ENCODE assay signal across 33 cellular contexts in the genomic region with DNA sequence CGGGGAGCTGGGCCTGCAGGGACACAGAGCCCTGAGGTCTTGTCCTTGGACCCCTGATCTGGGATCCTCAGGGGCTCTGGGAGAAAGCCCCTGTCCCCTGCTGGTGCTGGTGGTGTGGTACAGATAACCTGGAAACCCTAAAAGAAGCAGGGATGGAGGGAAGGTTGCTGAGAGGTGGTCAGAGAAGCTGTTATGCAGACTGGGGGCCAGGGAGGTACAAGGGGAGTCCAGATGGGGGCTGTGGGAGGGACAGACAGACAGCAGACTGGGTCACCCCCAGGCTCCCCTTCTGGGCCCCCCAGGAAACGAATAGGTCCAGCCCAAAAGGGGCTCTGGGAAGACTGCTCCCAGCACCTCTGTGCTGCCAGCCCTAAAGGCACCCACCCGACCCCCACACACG.
"Had no signal": no experiment of that assay in that cellular context is flagged by ENCODE, and none has a peak within 500 bp of the region (broad histone marks: within the 10 kb centered on the region; RNA-seq: fewer than 3 reads in every experiment).

No MANE protein-coding gene starts in this region.

- H3K9me3 ChIP-seq: adrenal gland, body of pancreas had no signal

- H3K4me1 ChIP-seq: adrenal gland, body of pancreas had no signal

- H3K4me1 Mint-ChIP-seq: activated B cell treated with CpG ODN at 0.5 μM for 24 hours; activated CD8-positive, alpha-beta memory T cell treated with anti-CD3 and anti-CD28 coated beads, Interleukin-2, amount 10 ng/mL, durations not matched to agents 7 days and 5 days; activated naive CD4-positive, alpha-beta T cell treated with anti-CD3 and anti-CD28 coated beads, Interleukin-2, amount 50 U/mL, for 24 hours; activated naive CD8-positive, alpha-beta T cell treated with anti-CD3 and anti-CD28 coated beads for 36 hours; activated naive CD8-positive, alpha-beta T cell treated with anti-CD3 and anti-CD28 coated beads, Interleukin-2, amount 50 U/mL, for 24 hours; T-cell had no signal

- H3K27ac ChIP-seq: adrenal gland, body of pancreas, WERI-Rb-1 had no signal

- H3K27ac Mint-ChIP-seq: activated B cell treated with CpG ODN at 0.5 μM for 24 hours; activated CD4-positive, alpha-beta memory T cell treated with anti-CD3 and anti-CD28 coated beads for 36 hours; activated CD8-positive, alpha-beta memory T cell treated with anti-CD3 and anti-CD28 coated beads, Interleukin-2, amount 10 ng/mL, durations not matched to agents 7 days and 5 days; activated CD8-positive, alpha-beta T cell treated with anti-CD3 and anti-CD28 coated beads, Interleukin-2, amount 10 ng/mL, durations not matched to agents 7 days and 5 days; activated naive CD4-positive, alpha-beta T cell treated with anti-CD3 and anti-CD28 coated beads for 36 hours; activated naive CD4-positive, alpha-beta T cell treated with anti-CD3 and anti-CD28 coated beads, Interleukin-2, amount 50 U/mL, for 24 hours; activated naive CD8-positive, alpha-beta T cell treated with anti-CD3 and anti-CD28 coated beads for 36 hours; activated naive CD8-positive, alpha-beta T cell treated with anti-CD3 and anti-CD28 coated beads, Interleukin-2, amount 50 U/mL, for 24 hours; activated T-helper 1 cell treated with anti-CD3 and anti-CD28 coated beads, Interleukin-12 subunit alpha, Interleukin-12 subunit beta, Interleukin-2, Interleukin-4 antibody, amounts not matched to agents 30 ng/mL and 10 ng/mL and 1 ng/mL, durations not matched to agents 14 hours and 24 hours and 36 hours; activated T-helper 2 cell treated with anti-CD3 and anti-CD28 coated beads, Interferon-gamma antibody, Interleukin-2, Interleukin-4, amounts not matched to agents 10 μg/mL and 5 μg/mL and 100 μg/mL, durations not matched to agents 14 hours and 24 hours and 36 hours; T-cell; T-helper 1 cell treated with Interleukin-12 subunit alpha and Interleukin-12 subunit beta and Interleukin-4 antibody, amounts not matched to agents 30 μg/mL and 1 μg/mL, for 36 hours; T-helper 2 cell treated with Interferon-gamma antibody and Interleukin-4, amounts not matched to agents 5 μg/mL and 100 μg/mL, for 36 hours had no signal

- FAIRE-seq: colon, endometrium, endothelial cell of umbilical vein, frontal cortex had no signal

- DNase-seq: activated B cell treated with CpG ODN at 0.5 μM for 24 hours; activated CD4-positive, alpha-beta memory T cell treated with anti-CD3 and anti-CD28 coated beads for 36 hours; activated CD4-positive, alpha-beta T cell treated with anti-CD3 and anti-CD28 coated beads for 48 hours; activated CD8-positive, alpha-beta memory T cell treated with anti-CD3 and anti-CD28 coated beads, Interleukin-2, amount 10 ng/mL, durations not matched to agents 7 days and 5 days; activated CD8-positive, alpha-beta memory T cell treated with anti-CD3 and anti-CD28 coated beads, Interleukin-2, amount 50 U/mL, for 4 hours; activated CD8-positive, alpha-beta T cell treated with anti-CD3 and anti-CD28 coated beads, Interleukin-2, amount 10 ng/mL, durations not matched to agents 7 days and 5 days; activated naive CD4-positive, alpha-beta T cell treated with anti-CD3 and anti-CD28 coated beads for 36 hours; activated naive CD8-positive, alpha-beta T cell treated with anti-CD3 and anti-CD28 coated beads for 36 hours; activated naive CD8-positive, alpha-beta T cell treated with anti-CD3 and anti-CD28 coated beads, Interleukin-2, amount 50 U/mL, for 24 hours; activated T-cell treated with anti-CD3 and anti-CD28 coated beads, Interleukin-2, amount 50 U/mL, for 1 hour; activated T-cell treated with anti-CD3 and anti-CD28 coated beads, Interleukin-2, amount 50 U/mL, for 48 hours; adrenal gland; amygdala; body of pancreas; caudate nucleus; cortex of kidney; effector CD8-positive, alpha-beta T cell; foreskin fibroblast; SW 1271; T-cell; T1000; WERI-Rb-1 had no signal

- H3K27me3 ChIP-seq: adrenal gland, body of pancreas had no signal

- H3K4me3 Mint-ChIP-seq: activated B cell treated with CpG ODN at 0.5 μM for 24 hours; activated CD4-positive, alpha-beta memory T cell treated with anti-CD3 and anti-CD28 coated beads for 36 hours; activated CD8-positive, alpha-beta memory T cell treated with anti-CD3 and anti-CD28 coated beads, Interleukin-2, amount 10 ng/mL, durations not matched to agents 7 days and 5 days; activated CD8-positive, alpha-beta T cell treated with anti-CD3 and anti-CD28 coated beads, Interleukin-2, amount 10 ng/mL, durations not matched to agents 7 days and 5 days; activated naive CD4-positive, alpha-beta T cell treated with anti-CD3 and anti-CD28 coated beads for 36 hours; activated naive CD4-positive, alpha-beta T cell treated with anti-CD3 and anti-CD28 coated beads, Interleukin-2, amount 50 U/mL, for 24 hours; activated naive CD8-positive, alpha-beta T cell treated with anti-CD3 and anti-CD28 coated beads for 36 hours; activated naive CD8-positive, alpha-beta T cell treated with anti-CD3 and anti-CD28 coated beads, Interleukin-2, amount 50 U/mL, for 24 hours; activated T-helper 1 cell treated with anti-CD3 and anti-CD28 coated beads, Interleukin-12 subunit alpha, Interleukin-12 subunit beta, Interleukin-2, Interleukin-4 antibody, amounts not matched to agents 30 ng/mL and 10 ng/mL and 1 ng/mL, durations not matched to agents 14 hours and 24 hours and 36 hours; T-cell; T-helper 1 cell treated with Interleukin-12 subunit alpha and Interleukin-12 subunit beta and Interleukin-4 antibody, amounts not matched to agents 30 μg/mL and 1 μg/mL, for 36 hours; T-helper 2 cell treated with Interferon-gamma antibody and Interleukin-4, amounts not matched to agents 5 μg/mL and 100 μg/mL, for 36 hours had no signal

- H3K27me3 Mint-ChIP-seq: activated B cell treated with CpG ODN at 0.5 μM for 24 hours; activated CD8-positive, alpha-beta memory T cell treated with anti-CD3 and anti-CD28 coated beads, Interleukin-2, amount 10 ng/mL, durations not matched to agents 7 days and 5 days; activated naive CD4-positive, alpha-beta T cell treated with anti-CD3 and anti-CD28 coated beads, Interleukin-2, amount 50 U/mL, for 24 hours; activated naive CD8-positive, alpha-beta T cell treated with anti-CD3 and anti-CD28 coated beads, Interleukin-2, amount 50 U/mL, for 24 hours had no signal

- ATAC-seq: activated CD4-positive, CD25-positive, alpha-beta regulatory T cell treated with anti-CD3 and anti-CD28 coated beads, Interleukin-2, amount 50 U/mL, for 24 hours; activated CD8-positive, alpha-beta memory T cell treated with anti-CD3 and anti-CD28 coated beads, Interleukin-2, amount 10 ng/mL, durations not matched to agents 7 days and 5 days; activated CD8-positive, alpha-beta T cell treated with anti-CD3 and anti-CD28 coated beads, Interleukin-2, amount 10 ng/mL, durations not matched to agents 7 days and 5 days; activated naive CD8-positive, alpha-beta T cell treated with anti-CD3 and anti-CD28 coated beads, Interleukin-2, amount 50 U/mL, for 24 hours; body of pancreas; esophagus mucosa; T-cell had no signal

- H3K9me3 Mint-ChIP-seq: activated B cell treated with CpG ODN at 0.5 μM for 24 hours; activated CD4-positive, alpha-beta memory T cell treated with anti-CD3 and anti-CD28 coated beads for 36 hours; activated naive CD4-positive, alpha-beta T cell treated with anti-CD3 and anti-CD28 coated beads for 36 hours; activated naive CD4-positive, alpha-beta T cell treated with anti-CD3 and anti-CD28 coated beads, Interleukin-2, amount 50 U/mL, for 24 hours; activated naive CD8-positive, alpha-beta T cell treated with anti-CD3 and anti-CD28 coated beads for 36 hours; activated naive CD8-positive, alpha-beta T cell treated with anti-CD3 and anti-CD28 coated beads, Interleukin-2, amount 50 U/mL, for 24 hours; activated T-helper 1 cell treated with anti-CD3 and anti-CD28 coated beads, Interleukin-12 subunit alpha, Interleukin-12 subunit beta, Interleukin-2, Interleukin-4 antibody, amounts not matched to agents 30 ng/mL and 10 ng/mL and 1 ng/mL, durations not matched to agents 14 hours and 24 hours and 36 hours; activated T-helper 2 cell treated with anti-CD3 and anti-CD28 coated beads, Interferon-gamma antibody, Interleukin-2, Interleukin-4, amounts not matched to agents 10 μg/mL and 5 μg/mL and 100 μg/mL, durations not matched to agents 14 hours and 24 hours and 36 hours; T-cell; T-helper 1 cell treated with Interleukin-12 subunit alpha and Interleukin-12 subunit beta and Interleukin-4 antibody, amounts not matched to agents 30 μg/mL and 1 μg/mL, for 36 hours; T-helper 2 cell treated with Interferon-gamma antibody and Interleukin-4, amounts not matched to agents 5 μg/mL and 100 μg/mL, for 36 hours had no signal

- H3K36me3 ChIP-seq: adrenal gland, WERI-Rb-1 had no signal

- H3K4me3 ChIP-seq: adrenal gland, body of pancreas had no signal

- H3K36me3 Mint-ChIP-seq: activated CD4-positive, alpha-beta memory T cell treated with anti-CD3 and anti-CD28 coated beads for 36 hours; activated CD8-positive, alpha-beta memory T cell treated with anti-CD3 and anti-CD28 coated beads, Interleukin-2, amount 10 ng/mL, durations not matched to agents 7 days and 5 days; activated naive CD4-positive, alpha-beta T cell treated with anti-CD3 and anti-CD28 coated beads, Interleukin-2, amount 50 U/mL, for 24 hours; activated naive CD8-positive, alpha-beta T cell treated with anti-CD3 and anti-CD28 coated beads for 36 hours; T-cell had no signal
